In genomic region chr1:67583462-67583950, GRCh38 we compare ENCODE assay signal across 1 cellular context.
TF ChIP-seq lines count a peak whose summit lies in the region.

No MANE protein-coding gene starts in this region.

TF ChIP-seq in GM23338, 12 proteins besides CTCF, POLR2A, EP300 and RAD21 (continued from another document):
- no peak for TF ChIP-seq ZNF462 (CRISPR knock-in tag; IDR thresholded peaks at IDR 0.05)
- no peak for TF ChIP-seq EZH2 (IDR thresholded peaks at IDR 0.05; ENCODE audit: low read depth, unreplicated experiment)
- no peak for TF ChIP-seq EZH2phosphoT487 (IDR thresholded peaks at IDR 0.05; ENCODE audit: unreplicated experiment)
- TF ChIP-seq ZNF114 (CRISPR knock-in tag; IDR thresholded peaks at IDR 0.05), result no peak
- no peak for TF ChIP-seq STAT1 (IDR thresholded peaks at IDR 0.05; ENCODE audit: unreplicated experiment)
